In genomic region chr17:16294560-16294959, GRCh38 we compare ENCODE assay signal across 14 cellular contexts.
"Had no signal": no experiment of that assay in that cellular context is flagged by ENCODE, and none has a peak within 500 bp of the region (broad histone marks: within the 10 kb centered on the region; RNA-seq: fewer than 3 reads in every experiment).

No MANE protein-coding gene starts in this region.

- H3K27me3 ChIP-seq: brain microvascular endothelial cell, gastrocnemius medialis, heart right ventricle, neutrophil had no signal

- H3K36me3 Mint-ChIP-seq: natural killer cell, WTC11 had no signal

- H3K27me3 Mint-ChIP-seq: activated CD4-positive, alpha-beta memory T cell treated with anti-CD3 and anti-CD28 coated beads, Interleukin-2, amount 10 ng/mL, durations not matched to agents 7 days and 5 days; activated naive CD8-positive, alpha-beta T cell; activated T-cell treated with anti-CD3 and anti-CD28 coated beads, Interleukin-2, amount 50 U/mL, for 24 hours had no signal

- H3K9me3 ChIP-seq: gastrocnemius medialis, heart right ventricle, neutrophil, thoracic aorta had no signal

- DNase-seq: activated CD4-positive, alpha-beta memory T cell treated with anti-CD3 and anti-CD28 coated beads, Interleukin-2, amount 10 ng/mL, durations not matched to agents 7 days and 5 days; activated CD4-positive, alpha-beta T cell treated with anti-CD3 and anti-CD28 coated beads for 4 hours; activated T-cell treated with anti-CD3 and anti-CD28 coated beads, Interleukin-2, amount 50 U/mL, for 24 hours; brain microvascular endothelial cell; erythroblast; gastrocnemius medialis; heart right ventricle; natural killer cell; stimulated activated CD4-positive, alpha-beta T cell treated with anti-CD3 and anti-CD28 coated beads, Interleukin-12 subunit alpha, Interleukin-12 subunit beta, amount 100 ng/mL, for 4 hours; stimulated activated CD4-positive, alpha-beta T cell treated with anti-CD3 and anti-CD28 coated beads, Interleukin-2, amount 100 ng/mL, for 24 hours had no signal

- H3K4me3 Mint-ChIP-seq: activated CD4-positive, alpha-beta memory T cell treated with anti-CD3 and anti-CD28 coated beads, Interleukin-2, amount 10 ng/mL, durations not matched to agents 7 days and 5 days; activated naive CD8-positive, alpha-beta T cell; activated T-cell treated with anti-CD3 and anti-CD28 coated beads, Interleukin-2, amount 50 U/mL, for 24 hours; natural killer cell; WTC11 had no signal

- H3K36me3 ChIP-seq: brain microvascular endothelial cell, gastrocnemius medialis, neutrophil, thoracic aorta had no signal

- H3K4me3 ChIP-seq: gastrocnemius medialis, heart right ventricle, thoracic aorta had no signal

- H3K27ac Mint-ChIP-seq: activated CD4-positive, alpha-beta memory T cell treated with anti-CD3 and anti-CD28 coated beads, Interleukin-2, amount 10 ng/mL, durations not matched to agents 7 days and 5 days; activated naive CD8-positive, alpha-beta T cell; activated T-cell treated with anti-CD3 and anti-CD28 coated beads, Interleukin-2, amount 50 U/mL, for 24 hours; natural killer cell; WTC11 had no signal

- H3K4me1 ChIP-seq: gastrocnemius medialis, heart right ventricle had no signal

- ATAC-seq: gastrocnemius medialis, heart right ventricle, natural killer cell, WTC11 had no signal

- H3K9me3 Mint-ChIP-seq: activated CD4-positive, alpha-beta memory T cell treated with anti-CD3 and anti-CD28 coated beads, Interleukin-2, amount 10 ng/mL, durations not matched to agents 7 days and 5 days; activated T-cell treated with anti-CD3 and anti-CD28 coated beads, Interleukin-2, amount 50 U/mL, for 24 hours; natural killer cell; WTC11 had no signal

- H3K27ac ChIP-seq: brain microvascular endothelial cell, gastrocnemius medialis, heart right ventricle, neutrophil, thoracic aorta had no signal
